8 cellular contexts compared by ENCODE assay signal in the genomic region with DNA sequence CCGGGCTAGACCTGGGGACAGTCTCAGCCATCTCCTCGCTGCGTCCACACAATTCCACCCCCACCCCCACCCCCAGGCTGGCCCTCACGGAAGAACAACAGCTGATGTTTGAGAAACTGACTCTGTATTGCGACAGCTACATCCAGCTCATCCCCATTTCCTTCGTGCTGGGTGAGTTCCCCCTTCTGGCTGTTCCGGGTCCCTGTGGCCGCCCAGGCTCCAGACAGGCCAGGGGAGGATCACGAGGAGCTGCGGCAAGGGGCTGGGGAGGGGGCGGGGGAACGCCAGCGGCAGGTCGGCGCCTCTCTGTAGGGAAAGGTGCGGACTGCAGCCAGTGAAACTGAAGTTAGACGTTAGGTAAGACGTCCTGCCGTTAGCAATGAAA. TPM values are rescaled to one million over a fixed set of nuclear protein-coding genes. Genes with fewer than 3 reads are reported as not detected.
DNase-seq lines count a peak whose midpoint lies in the region; ATAC-seq and TF ChIP-seq lines count a peak whose summit lies in the region.

No MANE protein-coding gene starts in this region.

- H3K27ac Mint-ChIP-seq in WTC11, result no peak overlapping the region

- H3K9me3 Mint-ChIP-seq in WTC11, result no peaks in the 10 kb centered on the region

- H3K36me3 ChIP-seq in neutrophil, result peaks cover 37% of the 10 kb centered on the region
- H3K36me3 ChIP-seq in HAP-1 (replicated peaks), result no peaks in the 10 kb centered on the region

- H3K4me3 ChIP-seq in neutrophil (ENCODE audit: low read depth in 1 of 2, low read length in 1 of 2) (peak overlapping the region; percentile 78 to 85), HAP-1 (no peak overlapping the region)

- H3K27me3 ChIP-seq in neutrophil (no peaks in the 10 kb centered on the region), HAP-1 (ENCODE audit: low read depth) (no peaks in the 10 kb centered on the region)

- intact Hi-C loops in head of caudate nucleus (cut with DNase I), result no loop called here

- CTCF ChIA-PET in WTC11 (lab: Charles Lee), result interaction anchor here (0.5 to 1.9 kb wide), 25 partner anchors 9 to 1985 kb away, joined by 3 to 24 read pairs (median 4); a partner anchor contains a TSS

- H3K9me3 ChIP-seq in neutrophil (no peaks in the 10 kb centered on the region), HAP-1 (no peaks in the 10 kb centered on the region)

- H3K4me1 ChIP-seq in neutrophil (ENCODE audit: control insufficient read depth in 1 of 2, insufficient read depth in 1 of 2, low read depth in 1 of 2, low read length in 1 of 2) (peaks cover 63 to 68% of the 10 kb centered on the region in 2 experiments), HAP-1 (peaks cover under 1% of the 10 kb centered on the region)

- H3K4me3 Mint-ChIP-seq in WTC11, result peak overlapping the region; percentile 56

- H3K36me3 Mint-ChIP-seq in WTC11, result no peaks in the 10 kb centered on the region

- peaks cover 26% of the 10 kb centered on the region for H3K27me3 Mint-ChIP-seq in WTC11 (ENCODE audit: low read depth)

- DNase-seq in HCEC 1CT (peak; percentile 88), WTC11 (ENCODE audit: low spot score) (peak; percentile 65), head of caudate nucleus (peak in 27 of 42 donors; percentile 40 to 78 (median 63)), NCI-H510A (lab: John Stamatoyannopoulos, UW) (no peak), HAP-1 (ENCODE audit: low spot score in 2 of 2) (no peak), activated gamma-delta T cell treated with Interleukin-2 at 50 U/mL for 16 hours (no peak), NCI-H1694 treated with DMSO at 0.1 percent for 48 hours (lab: John Stamatoyannopoulos, UW) (no peak)

- POLR2A ChIA-PET in WTC11 (lab: Charles Lee), result interaction anchor here (0.5 to 1.5 kb wide), 9 partner anchors 9 to 125 kb away, joined by 3 to 10 read pairs (median 3); a partner anchor contains a TSS

- peaks cover 5% of the 10 kb centered on the region; the same call in 1 of the 2 replicates for H3K4me1 Mint-ChIP-seq in WTC11

- peak overlapping the region; percentile 95 for H3K27ac ChIP-seq in neutrophil

- peak; percentile 54 for ATAC-seq in WTC11

- in situ Hi-C loops in HAP-1 (cut with MboI; ENCODE audit: low sequenced_read_pairs), result no loop called here

- no peak for TF ChIP-seq CTCF in WTC11 (IDR thresholded peaks at IDR 0.05)
- TF ChIP-seq CTCF in neutrophil (IDR thresholded peaks at IDR 0.05), result peak; percentile 81

TF ChIP-seq in WTC11, 78 proteins besides CTCF, POLR2A, EP300 and RAD21:
- TF ChIP-seq GTF2I (CRISPR knock-in tag; conservative IDR thresholded peaks at IDR 0.05) (no peak), ZNF232 (CRISPR knock-in tag; IDR thresholded peaks at IDR 0.05) (no peak), GABPB1 (CRISPR knock-in tag; IDR thresholded peaks at IDR 0.05) (peak; percentile 54; the same call in 1 of the 2 replicates)
- TF ChIP-seq, protein P1, sequence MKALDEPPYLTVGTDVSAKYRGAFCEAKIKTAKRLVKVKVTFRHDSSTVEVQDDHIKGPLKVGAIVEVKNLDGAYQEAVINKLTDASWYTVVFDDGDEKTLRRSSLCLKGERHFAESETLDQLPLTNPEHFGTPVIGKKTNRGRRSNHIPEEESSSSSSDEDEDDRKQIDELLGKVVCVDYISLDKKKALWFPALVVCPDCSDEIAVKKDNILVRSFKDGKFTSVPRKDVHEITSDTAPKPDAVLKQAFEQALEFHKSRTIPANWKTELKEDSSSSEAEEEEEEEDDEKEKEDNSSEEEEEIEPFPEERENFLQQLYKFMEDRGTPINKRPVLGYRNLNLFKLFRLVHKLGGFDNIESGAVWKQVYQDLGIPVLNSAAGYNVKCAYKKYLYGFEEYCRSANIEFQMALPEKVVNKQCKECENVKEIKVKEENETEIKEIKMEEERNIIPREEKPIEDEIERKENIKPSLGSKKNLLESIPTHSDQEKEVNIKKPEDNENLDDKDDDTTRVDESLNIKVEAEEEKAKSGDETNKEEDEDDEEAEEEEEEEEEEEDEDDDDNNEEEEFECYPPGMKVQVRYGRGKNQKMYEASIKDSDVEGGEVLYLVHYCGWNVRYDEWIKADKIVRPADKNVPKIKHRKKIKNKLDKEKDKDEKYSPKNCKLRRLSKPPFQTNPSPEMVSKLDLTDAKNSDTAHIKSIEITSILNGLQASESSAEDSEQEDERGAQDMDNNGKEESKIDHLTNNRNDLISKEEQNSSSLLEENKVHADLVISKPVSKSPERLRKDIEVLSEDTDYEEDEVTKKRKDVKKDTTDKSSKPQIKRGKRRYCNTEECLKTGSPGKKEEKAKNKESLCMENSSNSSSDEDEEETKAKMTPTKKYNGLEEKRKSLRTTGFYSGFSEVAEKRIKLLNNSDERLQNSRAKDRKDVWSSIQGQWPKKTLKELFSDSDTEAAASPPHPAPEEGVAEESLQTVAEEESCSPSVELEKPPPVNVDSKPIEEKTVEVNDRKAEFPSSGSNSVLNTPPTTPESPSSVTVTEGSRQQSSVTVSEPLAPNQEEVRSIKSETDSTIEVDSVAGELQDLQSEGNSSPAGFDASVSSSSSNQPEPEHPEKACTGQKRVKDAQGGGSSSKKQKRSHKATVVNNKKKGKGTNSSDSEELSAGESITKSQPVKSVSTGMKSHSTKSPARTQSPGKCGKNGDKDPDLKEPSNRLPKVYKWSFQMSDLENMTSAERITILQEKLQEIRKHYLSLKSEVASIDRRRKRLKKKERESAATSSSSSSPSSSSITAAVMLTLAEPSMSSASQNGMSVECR (CRISPR knock-in tag; IDR thresholded peaks at IDR 0.05; ENCODE audit: borderline replicate concordance), result no peak
- TF ChIP-seq, protein P2, sequence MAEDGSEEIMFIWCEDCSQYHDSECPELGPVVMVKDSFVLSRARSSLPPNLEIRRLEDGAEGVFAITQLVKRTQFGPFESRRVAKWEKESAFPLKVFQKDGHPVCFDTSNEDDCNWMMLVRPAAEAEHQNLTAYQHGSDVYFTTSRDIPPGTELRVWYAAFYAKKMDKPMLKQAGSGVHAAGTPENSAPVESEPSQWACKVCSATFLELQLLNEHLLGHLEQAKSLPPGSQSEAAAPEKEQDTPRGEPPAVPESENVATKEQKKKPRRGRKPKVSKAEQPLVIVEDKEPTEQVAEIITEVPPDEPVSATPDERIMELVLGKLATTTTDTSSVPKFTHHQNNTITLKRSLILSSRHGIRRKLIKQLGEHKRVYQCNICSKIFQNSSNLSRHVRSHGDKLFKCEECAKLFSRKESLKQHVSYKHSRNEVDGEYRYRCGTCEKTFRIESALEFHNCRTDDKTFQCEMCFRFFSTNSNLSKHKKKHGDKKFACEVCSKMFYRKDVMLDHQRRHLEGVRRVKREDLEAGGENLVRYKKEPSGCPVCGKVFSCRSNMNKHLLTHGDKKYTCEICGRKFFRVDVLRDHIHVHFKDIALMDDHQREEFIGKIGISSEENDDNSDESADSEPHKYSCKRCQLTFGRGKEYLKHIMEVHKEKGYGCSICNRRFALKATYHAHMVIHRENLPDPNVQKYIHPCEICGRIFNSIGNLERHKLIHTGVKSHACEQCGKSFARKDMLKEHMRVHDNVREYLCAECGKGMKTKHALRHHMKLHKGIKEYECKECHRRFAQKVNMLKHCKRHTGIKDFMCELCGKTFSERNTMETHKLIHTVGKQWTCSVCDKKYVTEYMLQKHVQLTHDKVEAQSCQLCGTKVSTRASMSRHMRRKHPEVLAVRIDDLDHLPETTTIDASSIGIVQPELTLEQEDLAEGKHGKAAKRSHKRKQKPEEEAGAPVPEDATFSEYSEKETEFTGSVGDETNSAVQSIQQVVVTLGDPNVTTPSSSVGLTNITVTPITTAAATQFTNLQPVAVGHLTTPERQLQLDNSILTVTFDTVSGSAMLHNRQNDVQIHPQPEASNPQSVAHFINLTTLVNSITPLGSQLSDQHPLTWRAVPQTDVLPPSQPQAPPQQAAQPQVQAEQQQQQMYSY (CRISPR knock-in tag; IDR thresholded peaks at IDR 0.05), result 0 out of 2 replicates have a peak, but pooled peaks have one; percentile 12

RNA-seq across cellular contexts. Expression of a gene that starts 4.9 kb away (rescaled TPM):
- total RNA-seq in WTC11 (2021), result 0.17 to 0.32 TPM (median 0.21 TPM) in 3 replicates

RNA-seq across cellular contexts. Expression of a gene that starts 12.4 kb away (rescaled TPM):
- total RNA-seq in WTC11 (2021), result 1,108 to 1,272 TPM (median 1,247 TPM) in 3 replicates

RNA-seq across cellular contexts. Expression of a gene that starts 37.7 kb away (rescaled TPM):
- total RNA-seq in WTC11 (2021), result 7.2 to 11.1 TPM (median 8.9 TPM) in 3 replicates

Comparison
In these comparisons a context has a peak if more than half of its experiments do, and no peak if none do; other contexts are left out.
1. DNase-seq: peak in HCEC 1CT (single experiment), WTC11 (single experiment) and head of caudate nucleus (27 of 42); none in NCI-H510A (single experiment), HAP-1 (0 of 2), activated gamma-delta T cell treated with Interleukin-2 at 50 U/mL for 16 hours (single experiment) and NCI-H1694 treated with DMSO at 0.1 percent for 48 hours (single experiment).